Comparison of ENCODE assay signal across 10 cellular contexts in genomic region chr1:19606817-19607706, GRCh38. TPM values are rescaled to one million over a fixed set of nuclear protein-coding genes. Genes with fewer than 3 reads are reported as not detected.
DNase-seq lines count a peak whose midpoint lies in the region; ATAC-seq and TF ChIP-seq lines count a peak whose summit lies in the region.
"Had no signal": no experiment of that assay in that cellular context is flagged by ENCODE, and none has a peak within 500 bp of the region (broad histone marks: within the 10 kb centered on the region; RNA-seq: fewer than 3 reads in every experiment).

No MANE protein-coding gene starts in this region.

- H3K4me1 ChIP-seq in heart left ventricle, result peaks cover 6 to 70% (median 33%) of the 10 kb centered on the region in 12 donors

- peaks cover 11% of the 10 kb centered on the region for H3K36me3 Mint-ChIP-seq in central memory CD8-positive, alpha-beta T cell (ENCODE audit: insufficient read depth)

- no peak for TF ChIP-seq POLR2A in heart left ventricle (IDR thresholded peaks at IDR 0.05)

- H3K9me3 ChIP-seq in heart left ventricle, result no peaks in the 10 kb centered on the region

- peak; percentile 86 for ATAC-seq in central memory CD8-positive, alpha-beta T cell (replicated peaks; ENCODE audit: extremely low read depth, poor library complexity, severe bottlenecking)
- no peak for ATAC-seq in HG03039 (IDR thresholded peaks at IDR 0.05; ENCODE audit: unreplicated experiment)
- ATAC-seq in heart left ventricle, result no peak

- H3K27me3 Mint-ChIP-seq in central memory CD8-positive, alpha-beta T cell, result no peaks in the 10 kb centered on the region

- intact Hi-C loops in heart left ventricle (cut with DNase I), result loop anchor here in 1 of 10 donors (5.0 kb wide), 1 partner anchor 35 kb away; the partner anchor contains the start of gene NBL1

- H3K27ac ChIP-seq in heart left ventricle, result peak overlapping the region in 2 of 12 donors; percentile 9 to 44

- H3K27ac Mint-ChIP-seq in central memory CD8-positive, alpha-beta T cell (ENCODE audit: low read depth), result peak overlapping the region; percentile 59

- H3K36me3 ChIP-seq in heart left ventricle, result peaks cover 0 to 11% (median 2%) of the 10 kb centered on the region in 9 donors

- H3K4me3 ChIP-seq in GM12865 (ENCODE audit: low read depth, low read length) (no peak overlapping the region), heart left ventricle (no peak overlapping the region)
- H3K4me3 ChIP-seq: skin epidermis had no signal

- peak overlapping the region; percentile 23 for H3K4me3 Mint-ChIP-seq in central memory CD8-positive, alpha-beta T cell

- H3K27me3 ChIP-seq in heart left ventricle, result no peaks in the 10 kb centered on the region

- TF ChIP-seq CTCF in GM12865 (IDR thresholded peaks at IDR 0.05; ENCODE audit: insufficient read depth, low read depth, low read length, missing control alignments) (no peak), heart left ventricle (IDR thresholded peaks at IDR 0.05) (no peak)

- 59 to 73% (median 64%) methylated on average over 5 of the region's 5 CpGs for WGBS in heart left ventricle, 4 donors

- peaks cover 55% of the 10 kb centered on the region for H3K4me1 Mint-ChIP-seq in central memory CD8-positive, alpha-beta T cell

- DNase-seq in GM12865 (ENCODE audit: low read depth), result peak; percentile 35
- peak; percentile 31 to 48 for DNase-seq in activated CD4-positive, alpha-beta T cell treated with anti-CD3 and anti-CD28 coated beads for 4 hours
- peak in 1 of 2 donors; percentile 60 for DNase-seq in central memory CD8-positive, alpha-beta T cell (ENCODE audit: low spot score in 2 of 2)
- DNase-seq in stimulated activated CD4-positive, alpha-beta T cell treated with anti-CD3 and anti-CD28 coated beads, Interleukin-2, amount 100 ng/mL, for 24 hours, result peak; percentile 31 to 52
- no peak for DNase-seq in SIG-M5 treated with dmso at 0.1 percent for 504 hours (lab: John Stamatoyannopoulos, UW; ENCODE audit: unreplicated experiment)
- DNase-seq in heart left ventricle, result no peak
- no peak for DNase-seq in NOMO-1 (lab: John Stamatoyannopoulos, UW; ENCODE audit: unreplicated experiment in 2 of 2)
- DNase-seq: dermis blood vessel endothelial cell had no signal

- no peaks in the 10 kb centered on the region for H3K9me3 Mint-ChIP-seq in central memory CD8-positive, alpha-beta T cell

RNA-seq across cellular contexts. Expression of gene NBL1, which starts 37.0 kb away (rescaled TPM):
- total RNA-seq in heart left ventricle, result 10 to 100 TPM; 19.3 to 61.4 (median 33.1) TPM
- 10 to 100 TPM; 31.2 to 40.0 TPM for polyA plus RNA-seq in heart left ventricle

RNA-seq across cellular contexts. Expression of gene HTR6, which starts 57.6 kb away (rescaled TPM):
- total RNA-seq in heart left ventricle, result not detected
- polyA plus RNA-seq in heart left ventricle, result not detected
- total RNA-seq: dermis blood vessel endothelial cell had no signal

Comparison
In these comparisons a context has a peak if more than half of its experiments do, and no peak if none do; other contexts are left out.
1. DNase-seq: peak in GM12865 (single experiment), activated CD4-positive, alpha-beta T cell treated with anti-CD3 and anti-CD28 coated beads for 4 hours (2 of 2) and stimulated activated CD4-positive, alpha-beta T cell treated with anti-CD3 and anti-CD28 coated beads, Interleukin-2, amount 100 ng/mL, for 24 hours (2 of 2); none in SIG-M5 treated with dmso at 0.1 percent for 504 hours (single experiment), heart left ventricle (0 of 5) and NOMO-1 (0 of 2).